8 cellular contexts compared by ENCODE assay signal in genomic region chr19:48968179-48968661, GRCh38. TPM values are rescaled to one million over a fixed set of nuclear protein-coding genes. Genes with fewer than 3 reads are reported as not detected.
A peak's percentile ranks its signal among the peaks of the same experiment; 100 is the strongest.
DNase-seq lines count a peak whose midpoint lies in the region; ATAC-seq and TF ChIP-seq lines count a peak whose summit lies in the region.

No MANE protein-coding gene starts in this region.

- H3K9me3 ChIP-seq in right atrium auricular region (no peaks in the 10 kb centered on the region), lower lobe of right lung (no peaks in the 10 kb centered on the region), uterus (no peaks in the 10 kb centered on the region)

- no peak for TF ChIP-seq POLR2A in uterus (IDR thresholded peaks at IDR 0.05)

- H3K27ac ChIP-seq in right atrium auricular region, result peak overlapping the region; percentile 42 to 45
- H3K27ac ChIP-seq in angular gyrus (ENCODE audit: low read depth, low read length), result peak overlapping the region; percentile 17
- peak overlapping the region; percentile 25 for H3K27ac ChIP-seq in lower lobe of right lung
- peak overlapping the region; percentile 4 to 99 for H3K27ac ChIP-seq in uterus

- H3K27me3 ChIP-seq in right atrium auricular region (no peaks in the 10 kb centered on the region), lower lobe of right lung (ENCODE audit: low read depth) (no peaks in the 10 kb centered on the region), uterus (no peaks in the 10 kb centered on the region)

- intact Hi-C loops in Right ventricle myocardium inferior (cut with DNase I) (no loop called here), lower lobe of right lung (cut with DNase I) (no loop called here), uterus (cut with DNase I; ENCODE audit: low total_unique reads) (loop anchor here (10.0 kb wide), 1 partner anchor 73 kb away; the partner anchor contains the start of gene TULP2)

- H3K36me3 ChIP-seq in right atrium auricular region (peaks cover 51% of the 10 kb centered on the region), lower lobe of right lung (peaks cover 70% of the 10 kb centered on the region), uterus (no peaks in the 10 kb centered on the region)

- TF ChIP-seq CTCF in right atrium auricular region (IDR thresholded peaks at IDR 0.05), result no peak
- no peak for TF ChIP-seq CTCF in lower lobe of right lung (IDR thresholded peaks at IDR 0.05)
- no peak for TF ChIP-seq CTCF in uterus (IDR thresholded peaks at IDR 0.05)

- H3K4me3 ChIP-seq in right atrium auricular region, result no peak overlapping the region
- no peak overlapping the region for H3K4me3 ChIP-seq in lower lobe of right lung
- H3K4me3 ChIP-seq in uterus, result no peak overlapping the region

- ATAC-seq in Right ventricle myocardium inferior, result no peak
- no peak for ATAC-seq in lower lobe of right lung
- no peak for ATAC-seq in GM19467 (IDR thresholded peaks at IDR 0.05; ENCODE audit: unreplicated experiment)

- H3K4me1 ChIP-seq in right atrium auricular region (peaks cover 0 to 54% of the 10 kb centered on the region in 2 donors), lower lobe of right lung (peaks cover 47% of the 10 kb centered on the region), uterus (peaks cover 0 to 23% of the 10 kb centered on the region in 2 donors)

- DNase-seq in right atrium auricular region (ENCODE audit: low spot score), result no peak
- DNase-seq in Right ventricle myocardium inferior (ENCODE audit: missing footprints), result no peak
- no peak for DNase-seq in lower lobe of right lung
- no peak for DNase-seq in uterus
- no peak for DNase-seq in NCI-H524 (lab: John Stamatoyannopoulos, UW)
- no peak for DNase-seq in NCI-H187 treated with DMSO at 0.1 percent for 48 hours (lab: John Stamatoyannopoulos, UW)

RNA-seq across cellular contexts. Expression of gene FTL, which starts 3.1 kb away (rescaled TPM):
- total RNA-seq in right atrium auricular region (1,000 to 10,000 TPM; 1,493 to 3,053 TPM), Right ventricle myocardium inferior (1,007 TPM), lower lobe of right lung (9,799 TPM), uterus (1,000 to 10,000 TPM in 3 of 4 donors, 100 to 1,000 TPM in 1; 472 to 2,968 (median 1,570) TPM)

RNA-seq across cellular contexts. Expression of gene BAX, which starts 13.5 kb away (rescaled TPM):
- total RNA-seq in right atrium auricular region (10 to 100 TPM; 10.7 to 21.2 TPM), Right ventricle myocardium inferior (22.4 TPM), lower lobe of right lung (142 TPM), uterus (10 to 100 TPM; 16.5 to 84.5 (median 39.5) TPM)

RNA-seq across cellular contexts. Expression of gene GYS1, which starts 24.9 kb away (rescaled TPM):
- total RNA-seq in right atrium auricular region, result 10 to 100 TPM; 72.1 to 88.1 TPM
- 99.1 TPM for total RNA-seq in Right ventricle myocardium inferior
- 24.8 TPM for total RNA-seq in lower lobe of right lung
- 10 to 100 TPM in 3 of 4 donors, 1 to 10 TPM in 1; 4.9 to 39.8 (median 16.6) TPM for total RNA-seq in uterus

RNA-seq across cellular contexts. Expression of gene RUVBL2, which starts 25.5 kb away (rescaled TPM):
- total RNA-seq in right atrium auricular region, result 10 to 100 TPM; 49.1 to 87.7 TPM
- total RNA-seq in Right ventricle myocardium inferior, result 46.8 TPM
- 45.3 TPM for total RNA-seq in lower lobe of right lung
- total RNA-seq in uterus, result 100 to 1,000 TPM in 1 of 4 donors, 10 to 100 TPM in 3; 51.9 to 109 (median 77.7) TPM

RNA-seq across cellular contexts. Expression of gene DHDH, which starts 34.7 kb away (rescaled TPM):
- total RNA-seq in right atrium auricular region, result not detected
- total RNA-seq in Right ventricle myocardium inferior, result not detected
- 1.9 TPM for total RNA-seq in lower lobe of right lung
- total RNA-seq in uterus, result under 1 TPM in 2 of 4 donors, not detected in 2; 0.41 to 0.95 TPM
